Comparison of ENCODE assay signal across 21 cellular contexts in the genomic region with DNA sequence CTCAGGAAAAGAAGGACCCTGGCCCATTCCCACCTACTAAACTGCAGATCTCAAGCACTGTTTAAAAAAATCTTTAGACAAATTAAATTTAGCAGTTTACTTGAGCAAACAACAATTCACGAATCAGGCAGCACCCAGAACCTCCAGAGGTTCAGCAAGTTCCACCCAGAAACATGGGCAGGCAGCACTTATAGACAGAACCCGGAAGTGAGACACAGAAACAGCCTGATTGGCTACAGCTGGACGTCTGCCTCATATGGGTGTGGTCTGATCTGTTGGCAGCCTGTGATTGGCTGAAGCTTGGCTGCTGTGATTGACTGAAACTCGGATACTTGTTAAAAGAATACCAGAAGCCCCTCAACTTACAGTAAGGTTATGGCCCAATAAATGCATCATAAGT. TPM values are rescaled to one million over a fixed set of nuclear protein-coding genes. Genes with fewer than 3 reads are reported as not detected.
DNase-seq lines count a peak whose midpoint lies in the region; ATAC-seq and TF ChIP-seq lines count a peak whose summit lies in the region.
"Had no signal": no experiment of that assay in that cellular context is flagged by ENCODE, and none has a peak within 500 bp of the region (broad histone marks: within the 10 kb centered on the region; RNA-seq: fewer than 3 reads in every experiment).

No MANE protein-coding gene starts in this region.

- no peaks in the 10 kb centered on the region for H3K27me3 Mint-ChIP-seq in osteocyte (ENCODE audit: unreplicated experiment)
- peaks cover 14% of the 10 kb centered on the region for H3K27me3 Mint-ChIP-seq in activated CD8-positive, alpha-beta T cell treated with anti-CD3 and anti-CD28 coated beads for 36 hours

- no peak overlapping the region for H3K4me3 Mint-ChIP-seq in osteocyte (ENCODE audit: unreplicated experiment)
- H3K4me3 Mint-ChIP-seq in activated CD8-positive, alpha-beta T cell treated with anti-CD3 and anti-CD28 coated beads for 36 hours = no peak overlapping the region
- H3K4me3 Mint-ChIP-seq: activated B cell treated with CpG ODN at 0.5 μM for 24 hours; naive thymus-derived CD4-positive, alpha-beta T cell had no signal

- CTCF ChIA-PET in activated CD8-positive, alpha-beta T cell treated with anti-CD3 and anti-CD28 coated beads for 36 hours (lab: Charles Lee) = no interaction called here

- H3K4me1 ChIP-seq in ACC112 (ENCODE audit: control insufficient read depth, insufficient read depth, low read length, unreplicated experiment) = peaks cover 52% of the 10 kb centered on the region
- no peaks in the 10 kb centered on the region for H3K4me1 ChIP-seq in Karpas-422 (ENCODE audit: low read length)
- H3K4me1 ChIP-seq: adrenal gland had no signal

- no peak overlapping the region for H3K4me2 ChIP-seq in Karpas-422 (ENCODE audit: low read depth, low read length, poor library complexity, severe bottlenecking)
- H3K4me2 ChIP-seq: smooth muscle cell had no signal

- H3K36me3 ChIP-seq in ACC112 (ENCODE audit: insufficient read depth, low read length) (no peaks in the 10 kb centered on the region), Karpas-422 (ENCODE audit: insufficient read depth, low read length) (no peaks in the 10 kb centered on the region; the same call in 1 of the 2 replicates)
- H3K36me3 ChIP-seq: adrenal gland had no signal

- H3K9me3 ChIP-seq in Karpas-422 (ENCODE audit: low read length) = peaks cover 23% of the 10 kb centered on the region
- H3K9me3 ChIP-seq: adrenal gland had no signal

- H3K79me2 ChIP-seq in ACC112 (ENCODE audit: control insufficient read depth, insufficient read depth, low read length, unreplicated experiment) (no peaks in the 10 kb centered on the region), Karpas-422 (ENCODE audit: low read length) (no peaks in the 10 kb centered on the region)

- POLR2A ChIA-PET in activated CD8-positive, alpha-beta T cell treated with anti-CD3 and anti-CD28 coated beads for 36 hours (lab: Charles Lee) = no interaction called here

- no peaks in the 10 kb centered on the region for H4K20me1 ChIP-seq in Karpas-422 (ENCODE audit: insufficient read depth, low read depth, low read length)

- H3K4me3 ChIP-seq in ACC112 (ENCODE audit: low read depth, low read length) (no peak overlapping the region), Karpas-422 (ENCODE audit: low read length) (no peak overlapping the region), choroid plexus epithelial cell (ENCODE audit: low read depth, low read length) (no peak overlapping the region)
- H3K4me3 ChIP-seq: adrenal gland, smooth muscle cell had no signal

- H3K27me3 ChIP-seq in ACC112 (ENCODE audit: insufficient read depth, low read length) (no peaks in the 10 kb centered on the region), Karpas-422 (ENCODE audit: low read length) (no peaks in the 10 kb centered on the region)
- H3K27me3 ChIP-seq: adrenal gland had no signal

- no peak overlapping the region for H3K9ac ChIP-seq in Karpas-422 (ENCODE audit: low read length)

- H3K27ac Mint-ChIP-seq in osteocyte (ENCODE audit: unreplicated experiment) = peak overlapping the region; percentile 52
- no peak overlapping the region for H3K27ac Mint-ChIP-seq in activated CD8-positive, alpha-beta T cell treated with anti-CD3 and anti-CD28 coated beads for 36 hours
- H3K27ac Mint-ChIP-seq: activated B cell treated with CpG ODN at 0.5 μM for 24 hours; naive thymus-derived CD4-positive, alpha-beta T cell had no signal

- no peak for ATAC-seq in activated CD8-positive, alpha-beta T cell treated with anti-CD3 and anti-CD28 coated beads for 36 hours
- ATAC-seq: esophagus mucosa; naive thymus-derived CD4-positive, alpha-beta T cell had no signal

- H3K27ac ChIP-seq in ACC112 (ENCODE audit: low read depth, low read length) (peak overlapping the region; percentile 100; the same call in 1 of the 2 replicates), Karpas-422 (ENCODE audit: low read length) (no peak overlapping the region)
- H3K27ac ChIP-seq: adrenal gland had no signal

- H2AFZ ChIP-seq in ACC112 (ENCODE audit: low read length, unreplicated experiment) (no peak overlapping the region), Karpas-422 (ENCODE audit: low read length) (no peak overlapping the region)

- no peak for TF ChIP-seq CTCF in choroid plexus epithelial cell (conservative IDR thresholded peaks at IDR 0.05; ENCODE audit: low read depth, low read length)
- no peak for TF ChIP-seq CTCF in osteocyte (IDR thresholded peaks at IDR 0.05)
- no peak for TF ChIP-seq CTCF in activated CD8-positive, alpha-beta T cell treated with anti-CD3 and anti-CD28 coated beads for 36 hours (IDR thresholded peaks at IDR 0.05)

- DNase-seq in Karpas-422 (peak; percentile 57), choroid plexus epithelial cell (ENCODE audit: low read depth) (peak; percentile 42), osteocyte (ENCODE audit: extremely low spot score, unreplicated experiment) (peak; percentile 30), HCEC 1CT (no peak), epidermal melanocyte (ENCODE audit: insufficient read length, low spot score) (no peak), NCI-H1694 (lab: John Stamatoyannopoulos, UW) (no peak)
- no peak for DNase-seq in activated CD8-positive, alpha-beta T cell treated with anti-CD3 and anti-CD28 coated beads for 36 hours
- DNase-seq: activated B cell treated with CpG ODN at 0.5 μM for 24 hours, C1 segment of cervical spinal cord, DMS 273 treated with DMSO at 0.1 percent for 48 hours, GOT3, MV-4-11, NCI-H2081, NCI-H524, SHP77 treated with DMSO at 0.1 percent for 48 hours, T-helper 2 cell had no signal

- no peaks in the 10 kb centered on the region for H3K36me3 Mint-ChIP-seq in osteocyte (ENCODE audit: unreplicated experiment)
- no peaks in the 10 kb centered on the region for H3K36me3 Mint-ChIP-seq in activated CD8-positive, alpha-beta T cell treated with anti-CD3 and anti-CD28 coated beads for 36 hours (ENCODE audit: low read depth)

- no peaks in the 10 kb centered on the region for H3K9me2 ChIP-seq in Karpas-422 (replicated peaks; ENCODE audit: insufficient read depth, low read length)

- peaks cover 70% of the 10 kb centered on the region for H3K4me1 Mint-ChIP-seq in osteocyte (ENCODE audit: unreplicated experiment)
- H3K4me1 Mint-ChIP-seq in activated CD8-positive, alpha-beta T cell treated with anti-CD3 and anti-CD28 coated beads for 36 hours (ENCODE audit: low read depth) = peaks cover 58% of the 10 kb centered on the region
- H3K4me1 Mint-ChIP-seq: activated B cell treated with CpG ODN at 0.5 μM for 24 hours had no signal

- intact Hi-C loops in activated CD8-positive, alpha-beta T cell treated with anti-CD3 and anti-CD28 coated beads for 36 hours (cut with micrococcal nuclease) = no loop called here

- peaks cover 7% of the 10 kb centered on the region for H3K9me3 Mint-ChIP-seq in osteocyte (ENCODE audit: unreplicated experiment)
- peaks cover 7% of the 10 kb centered on the region for H3K9me3 Mint-ChIP-seq in activated CD8-positive, alpha-beta T cell treated with anti-CD3 and anti-CD28 coated beads for 36 hours

RNA-seq across cellular contexts. Expression of a gene that starts 34.7 kb away (rescaled TPM):
- total RNA-seq in Karpas-422 (2014; rRNA removed; shearing (Covaris generic); ENCODE audit: low replicate concordance) = not detected in 2 replicates
- total RNA-seq in osteocyte = 1,821 and 1,951 TPM in 2 replicates
- 10 to 100 TPM; 25.0 to 25.3 TPM for total RNA-seq in activated CD8-positive, alpha-beta T cell treated with anti-CD3 and anti-CD28 coated beads for 36 hours

Comparison
In these comparisons a context has a peak if more than half of its experiments do, and no peak if none do; other contexts are left out.
1. DNase-seq: peak in Karpas-422 (single experiment), choroid plexus epithelial cell (single experiment) and osteocyte (single experiment); none in HCEC 1CT (single experiment), activated CD8-positive, alpha-beta T cell treated with anti-CD3 and anti-CD28 coated beads for 36 hours (single experiment), epidermal melanocyte (single experiment) and NCI-H1694 (single experiment).
2. RNA of a gene that starts 34.7 kb away (total RNA-seq): 1,821 to 1,951 TPM in osteocyte; 25.0 to 25.3 TPM in activated CD8-positive, alpha-beta T cell treated with anti-CD3 and anti-CD28 coated beads for 36 hours and not detected in Karpas-422; every median in the first group is over 10 times any median in the second.